ENCODE assay signal across 8 cellular contexts in genomic region chr19:4636151-4636717, GRCh38.
A peak's percentile ranks its signal among the peaks of the same experiment; 100 is the strongest.
DNase-seq lines count a peak whose midpoint lies in the region; ATAC-seq and TF ChIP-seq lines count a peak whose summit lies in the region.

No MANE protein-coding gene starts in this region.

- peak; percentile 61 for TF ChIP-seq CTCF in epithelial cell of esophagus (IDR thresholded peaks at IDR 0.05; ENCODE audit: insufficient read depth, low read depth, low read length, missing control alignments)

- H3K27me3 ChIP-seq in mucosa of rectum (ENCODE audit: control insufficient read depth in 2 of 2, insufficient read depth in 2 of 2, low read length in 2 of 2), result no peaks in the 10 kb centered on the region

- no peaks in the 10 kb centered on the region for H3K36me3 ChIP-seq in mucosa of rectum (ENCODE audit: control insufficient read depth in 2 of 2, insufficient read depth in 2 of 2, low read length in 2 of 2)

- H3K4me1 ChIP-seq in mucosa of rectum (ENCODE audit: control insufficient read depth in 2 of 2, insufficient read depth in 2 of 2, low read length in 2 of 2), result peaks cover 20 to 22% of the 10 kb centered on the region in 2 donors

- no peak for ATAC-seq in GM18505 (IDR thresholded peaks at IDR 0.05; ENCODE audit: unreplicated experiment)

- H3K4me3 ChIP-seq in epithelial cell of esophagus (ENCODE audit: low read length), result peak overlapping the region; percentile 52
- H3K4me3 ChIP-seq in mucosa of rectum (ENCODE audit: low read length in 2 of 2), result peak overlapping the region; percentile 65 to 70

- DNase-seq in SIG-M5 treated with dmso at 0.1 percent for 504 hours (lab: John Stamatoyannopoulos, UW; ENCODE audit: unreplicated experiment) (peak; percentile 36), SIG-M5 (lab: John Stamatoyannopoulos, UW) (no peak), NCI-H748 treated with DMSO at 0.1 percent for 48 hours (lab: John Stamatoyannopoulos, UW) (peak; percentile 21), epithelial cell of esophagus (ENCODE audit: low read depth) (peak; percentile 38)
- DNase-seq in activated CD8-positive, alpha-beta memory T cell treated with anti-CD3 and anti-CD28 coated beads, Interleukin-2, amount 50 U/mL, for 4 hours, result peak; percentile 79
- DNase-seq in stimulated activated CD8-positive, alpha-beta memory T cell treated with anti-CD3 and anti-CD28 coated beads, Interleukin-4, amount 100 ng/mL, for 48 hours, result peak; percentile 88

- TF ChIP-seq POLR2A in GM18505 (IDR thresholded peaks at IDR 0.05; ENCODE audit: borderline replicate concordance, extremely low read depth, insufficient read depth, insufficient read length), result no peak

- H3K27ac ChIP-seq in mucosa of rectum (ENCODE audit: low read depth in 2 of 2, low read length in 2 of 2), result no peak overlapping the region

- H3K9ac ChIP-seq in mucosa of rectum (ENCODE audit: low read depth in 1 of 2, low read length in 2 of 2), result peak overlapping the region; percentile 57 to 70

- no peaks in the 10 kb centered on the region for H3K9me3 ChIP-seq in mucosa of rectum (ENCODE audit: control insufficient read depth in 2 of 2, low read length in 2 of 2)
